ENCODE assay signal across 8 cellular contexts in genomic region chr6:156777577-156777865, GRCh38. TPM values are rescaled to one million over a fixed set of nuclear protein-coding genes. Genes with fewer than 3 reads are reported as not detected.
DNase-seq lines count a peak whose midpoint lies in the region; FAIRE-seq and TF ChIP-seq lines count a peak whose summit lies in the region.

No MANE protein-coding gene starts in this region.

- intact Hi-C loops in kidney (cut with DNase I) (no loop called here), transverse colon (cut with DNase I; ENCODE audit: low total_unique reads) (loop anchor here (5.0 kb wide), 1 partner anchor 245 kb away; no protein-coding TSS in a partner anchor)

- WGBS in transverse colon (ENCODE audit: low coverage in 1 of 2), 2 donors, result 1% methylated on average over 18 of the region's 57 CpGs; no CpG with 5 or more reads in 1 of the 2 donors

- H3K36me3 ChIP-seq in kidney (ENCODE audit: control insufficient read depth in 1 of 2, insufficient read depth in 2 of 2, low read length in 2 of 2) (no peaks in the 10 kb centered on the region), transverse colon (no peaks in the 10 kb centered on the region)

- H3K27me3 ChIP-seq in transverse colon, result no peaks in the 10 kb centered on the region

- H3K36me3 Mint-ChIP-seq in activated naive CD8-positive, alpha-beta T cell, result no peaks in the 10 kb centered on the region

- TF ChIP-seq CTCF in kidney (IDR thresholded peaks at IDR 0.05; ENCODE audit: borderline replicate concordance, extremely low read depth, insufficient read depth) (no peak), transverse colon (IDR thresholded peaks at IDR 0.05) (no peak)

- no peak for TF ChIP-seq POLR2A in transverse colon (IDR thresholded peaks at IDR 0.05)

- H3K9me3 ChIP-seq in kidney (ENCODE audit: control insufficient read depth in 1 of 2, low read length in 2 of 2) (no peaks in the 10 kb centered on the region), transverse colon (no peaks in the 10 kb centered on the region)

- peak overlapping the region; percentile 81 to 82 for H3K4me3 ChIP-seq in kidney (ENCODE audit: low read length in 2 of 2)
- peak overlapping the region; percentile 88 to 99 (median 96) for H3K4me3 ChIP-seq in transverse colon

- FAIRE-seq in kidney (lab: Jason Lieb, UNC), result no peak

- peak overlapping the region; percentile 97 to 99 for H3K27ac ChIP-seq in kidney (ENCODE audit: low read depth in 2 of 2, low read length in 2 of 2)
- peak overlapping the region; percentile 99 to 100 (median 99) for H3K27ac ChIP-seq in transverse colon

- in situ Hi-C loops in transverse colon (cut with MboI; ENCODE audit: low pct_ligation_motif_present in 1 of 4, low pct_unique_long_range_greater_than_20kb in 1 of 4, low sequenced_read_pairs in 3 of 4), result no loop called here

- H3K4me1 ChIP-seq in kidney (ENCODE audit: control insufficient read depth in 1 of 2, insufficient read depth in 1 of 2, low read depth in 1 of 2, low read length in 2 of 2), result peaks cover 8 to 18% of the 10 kb centered on the region in 2 donors
- H3K4me1 ChIP-seq in transverse colon, result peaks cover 6 to 39% (median 32%) of the 10 kb centered on the region in 4 donors

- H3K4me1 Mint-ChIP-seq in activated naive CD8-positive, alpha-beta T cell (ENCODE audit: low read depth), result peaks cover 41% of the 10 kb centered on the region

- H3K4me3 Mint-ChIP-seq in activated naive CD8-positive, alpha-beta T cell, result peak overlapping the region; percentile 94

- no peaks in the 10 kb centered on the region for H3K27me3 Mint-ChIP-seq in activated naive CD8-positive, alpha-beta T cell

- H3K27ac Mint-ChIP-seq in activated naive CD8-positive, alpha-beta T cell, result no peak overlapping the region

- TF ChIP-seq EP300 in transverse colon (IDR thresholded peaks at IDR 0.05; ENCODE audit: low read depth), result no peak

- H3K9ac ChIP-seq in kidney (ENCODE audit: low read length in 2 of 2), result peak overlapping the region; percentile 88 to 89

- DNase-seq in activated gamma-delta T cell treated with anti-CD3 and anti-CD28 coated beads, Interleukin-2, amount 50 U/mL, for 16 hours (ENCODE audit: low read depth), result peak; percentile 29
- DNase-seq in activated gamma-delta T cell treated with Interleukin-2 at 50 U/mL for 16 hours (no peak), kidney (no peak), transverse colon (no peak), SKM-1 (lab: John Stamatoyannopoulos, UW; ENCODE audit: unreplicated experiment) (no peak), NCI-H2227 treated with DMSO at 0.1 percent for 48 hours (lab: John Stamatoyannopoulos, UW) (no peak), superior temporal gyrus (ENCODE audit: extremely low spot score) (no peak)

- no peaks in the 10 kb centered on the region for H3K9me3 Mint-ChIP-seq in activated naive CD8-positive, alpha-beta T cell (ENCODE audit: low read depth)

RNA-seq across cellular contexts. Expression of gene ARID1B, which starts 0.3 kb away (rescaled TPM):
- total RNA-seq in kidney, result 110 TPM
- 16.4 TPM for polyA plus RNA-seq in kidney (ENCODE audit: insufficient read depth, low read depth, low replicate concordance)
- 100 to 1,000 TPM in 2 of 4 donors, 10 to 100 TPM in 2; 87.1 to 194 (median 115) TPM for total RNA-seq in transverse colon
